In genomic region chr9:125705893-125706292, GRCh38 we compare ENCODE assay signal across 1 cellular context.
TF ChIP-seq lines count a peak whose summit lies in the region.

No MANE protein-coding gene starts in this region.

TF ChIP-seq in GM12878, 131 proteins besides CTCF, POLR2A, EP300 and RAD21:
- TF ChIP-seq ZNF207 (IDR thresholded peaks at IDR 0.05; ENCODE audit: borderline replicate concordance) (no peak), POLR2AphosphoS5 (IDR thresholded peaks at IDR 0.05; ENCODE audit: low read length) (0 out of 2 replicates have a peak, but pooled peaks have one; percentile 10)
